ENCODE assay signal across 1 cellular context in genomic region chr5:150675044-150675443, GRCh38.
TF ChIP-seq lines count a peak whose summit lies in the region.

No MANE protein-coding gene starts in this region.

TF ChIP-seq in GM23338, 12 proteins besides CTCF, POLR2A, EP300 and RAD21 (continued from another document):
- TF ChIP-seq REST (IDR thresholded peaks at IDR 0.05; ENCODE audit: unreplicated experiment) (no peak), ETS1 (IDR thresholded peaks at IDR 0.05) (no peak), EZH2phosphoT487 (IDR thresholded peaks at IDR 0.05; ENCODE audit: unreplicated experiment) (no peak)
TF ChIP-seq in GM23338: peak in this region for 0.
